ENCODE assay signal across 8 cellular contexts in genomic region chr22:36528336-36528735, GRCh38. TPM values are rescaled to one million over a fixed set of nuclear protein-coding genes. Genes with fewer than 3 reads are reported as not detected.
DNase-seq lines count a peak whose midpoint lies in the region; ATAC-seq, FAIRE-seq and TF ChIP-seq lines count a peak whose summit lies in the region.

No MANE protein-coding gene starts in this region.

- peak overlapping the region; percentile 79 for H3K4me3 ChIP-seq in SJCRH30

- H3K4me1 Mint-ChIP-seq in endothelial cell (ENCODE audit: unreplicated experiment), result no peaks in the 10 kb centered on the region
- peaks cover 11% of the 10 kb centered on the region for H3K4me1 Mint-ChIP-seq in nephron

- ATAC-seq in GM21390 (IDR thresholded peaks at IDR 0.05; ENCODE audit: unreplicated experiment) (peak; percentile 4), HG02938 (IDR thresholded peaks at IDR 0.05; ENCODE audit: unreplicated experiment) (no peak), HG02798 (IDR thresholded peaks at IDR 0.05; ENCODE audit: poor library complexity, unreplicated experiment) (no peak)

- no peak for TF ChIP-seq CTCF in endothelial cell (IDR thresholded peaks at IDR 0.05; ENCODE audit: unreplicated experiment)
- no peak for TF ChIP-seq CTCF in nephron (IDR thresholded peaks at IDR 0.05; ENCODE audit: unreplicated experiment in 3 of 3)

- H3K27ac ChIP-seq in SJCRH30, result peak overlapping the region; percentile 85

- H3K36me3 Mint-ChIP-seq in endothelial cell (ENCODE audit: low read depth, unreplicated experiment), result peaks cover 30% of the 10 kb centered on the region
- H3K36me3 Mint-ChIP-seq in nephron (ENCODE audit: low read depth), result peaks cover 38% of the 10 kb centered on the region

- no peaks in the 10 kb centered on the region for H3K9me3 Mint-ChIP-seq in endothelial cell (ENCODE audit: unreplicated experiment)
- peaks cover 3% of the 10 kb centered on the region for H3K9me3 Mint-ChIP-seq in nephron

- H3K27ac Mint-ChIP-seq in endothelial cell (ENCODE audit: unreplicated experiment), result peak overlapping the region; percentile 98
- H3K27ac Mint-ChIP-seq in nephron, result peak overlapping the region; percentile 95 to 99 (median 98)

- no peaks in the 10 kb centered on the region for H3K27me3 ChIP-seq in SJCRH30

- H3K9me3 ChIP-seq in SJCRH30 (replicated peaks), result no peaks in the 10 kb centered on the region

- FAIRE-seq in urothelium cell line (lab: Jason Lieb, UNC), result no peak

- peaks cover 5% of the 10 kb centered on the region for H3K4me1 ChIP-seq in SJCRH30

- H3K27me3 Mint-ChIP-seq in endothelial cell (ENCODE audit: unreplicated experiment) (no peaks in the 10 kb centered on the region), nephron (ENCODE audit: low read depth) (no peaks in the 10 kb centered on the region)

- peak; percentile 52 to 57 for DNase-seq in SJCRH30
- no peak for DNase-seq in endothelial cell (ENCODE audit: low spot score)
- DNase-seq in NAMALWA (ENCODE audit: low spot score), result no peak
- no peak for DNase-seq in urothelium cell line (ENCODE audit: low spot score)

- H3K4me3 Mint-ChIP-seq in endothelial cell (ENCODE audit: unreplicated experiment) (peak overlapping the region; percentile 96), nephron (peak overlapping the region; percentile 94 to 97 (median 96))

- H3K36me3 ChIP-seq in SJCRH30, result peaks cover 41% of the 10 kb centered on the region

RNA-seq across cellular contexts. Expression of gene EIF3D, which starts 0.6 kb away (rescaled TPM):
- 211 and 216 TPM in 2 replicates for total RNA-seq in SJCRH30 (2014; rRNA removed; shearing (Covaris generic))
- 189 TPM for total RNA-seq in endothelial cell (ENCODE audit: unreplicated experiment)

RNA-seq across cellular contexts. Expression of gene FOXRED2, which starts 21.5 kb away (rescaled TPM):
- total RNA-seq in SJCRH30 (2014; rRNA removed; shearing (Covaris generic)), result 16.9 and 20.9 TPM in 2 replicates
- total RNA-seq in endothelial cell (ENCODE audit: unreplicated experiment), result 17.6 TPM

RNA-seq across cellular contexts. Expression of gene TXN2, which starts 46.9 kb away (rescaled TPM):
- total RNA-seq in SJCRH30 (2014; rRNA removed; shearing (Covaris generic)), result 45.6 and 53.6 TPM in 2 replicates
- total RNA-seq in endothelial cell (ENCODE audit: unreplicated experiment), result 67.3 TPM

Comparison
In these comparisons a context has a peak if more than half of its experiments do, and no peak if none do; other contexts are left out.
1. DNase-seq: peak in SJCRH30 (2 of 2); none in endothelial cell (single experiment), NAMALWA (single experiment) and urothelium cell line (single experiment).